ENCODE assay signal across 21 cellular contexts in genomic region chr19:1047696-1048147, GRCh38. TPM values are rescaled to one million over a fixed set of nuclear protein-coding genes. Genes with fewer than 3 reads are reported as not detected.
"Had no signal": no experiment of that assay in that cellular context is flagged by ENCODE, and none has a peak within 500 bp of the region (broad histone marks: within the 10 kb centered on the region; RNA-seq: fewer than 3 reads in every experiment).

No MANE protein-coding gene starts in this region.

- H3K27ac ChIP-seq: body of pancreas, neutrophil, parathyroid adenoma, thyroid gland had no signal

- H3K4me1 ChIP-seq: body of pancreas, parathyroid adenoma had no signal

- H3K9me3 ChIP-seq: body of pancreas, esophagus squamous epithelium, neutrophil, thyroid gland had no signal

- H3K27ac Mint-ChIP-seq: activated CD4-positive, alpha-beta memory T cell treated with anti-CD3 and anti-CD28 coated beads, Interleukin-2, amount 10 ng/mL, durations not matched to agents 7 days and 5 days; activated naive CD8-positive, alpha-beta T cell; stimulated activated naive B cell treated with anti-CD40 and anti-IgM and Interleukin-4, amounts not matched to agents 10 μg/mL and 1 μg/mL and 100 μg/mL, for 72 hours; T-helper 1 cell treated with Interleukin-12 subunit alpha and Interleukin-12 subunit beta and Interleukin-4 antibody, amounts not matched to agents 30 μg/mL and 1 μg/mL, for 36 hours had no signal

- H3K79me2 ChIP-seq: parathyroid adenoma had no signal

- ATAC-seq: body of pancreas; naive thymus-derived CD8-positive, alpha-beta T cell; stimulated activated naive B cell treated with anti-CD40 and anti-IgM and Interleukin-4, amounts not matched to agents 10 μg/mL and 1 μg/mL and 100 μg/mL, for 72 hours had no signal

- H3K9ac ChIP-seq: parathyroid adenoma had no signal

- H3K27me3 Mint-ChIP-seq: activated CD4-positive, alpha-beta memory T cell treated with anti-CD3 and anti-CD28 coated beads, Interleukin-2, amount 10 ng/mL, durations not matched to agents 7 days and 5 days; activated naive CD8-positive, alpha-beta T cell; naive thymus-derived CD8-positive, alpha-beta T cell; stimulated activated naive B cell treated with anti-CD40 and anti-IgM and Interleukin-4, amounts not matched to agents 10 μg/mL and 1 μg/mL and 100 μg/mL, for 72 hours had no signal

- H3K4me3 Mint-ChIP-seq: activated CD4-positive, alpha-beta memory T cell treated with anti-CD3 and anti-CD28 coated beads, Interleukin-2, amount 10 ng/mL, durations not matched to agents 7 days and 5 days; activated naive CD8-positive, alpha-beta T cell; naive thymus-derived CD8-positive, alpha-beta T cell; stimulated activated naive B cell treated with anti-CD40 and anti-IgM and Interleukin-4, amounts not matched to agents 10 μg/mL and 1 μg/mL and 100 μg/mL, for 72 hours; T-helper 1 cell treated with Interleukin-12 subunit alpha and Interleukin-12 subunit beta and Interleukin-4 antibody, amounts not matched to agents 30 μg/mL and 1 μg/mL, for 36 hours had no signal

- H3K36me3 ChIP-seq: esophagus squamous epithelium, thyroid gland had no signal

- H3K4me3 ChIP-seq: body of pancreas, esophagus squamous epithelium, thyroid gland had no signal

- H3K36me3 Mint-ChIP-seq: activated naive CD8-positive, alpha-beta T cell had no signal

- H2AFZ ChIP-seq: parathyroid adenoma had no signal

- H3K27me3 ChIP-seq: body of pancreas, neutrophil, thyroid gland had no signal

- DNase-seq: activated CD4-positive, alpha-beta T cell treated with anti-CD3 and anti-CD28 coated beads for 4 hours; activated effector memory CD4-positive, alpha-beta T cell treated with anti-CD3 and anti-CD28 coated beads, Interleukin-2, amount 50 U/mL, for 16 hours; activated T-cell treated with anti-CD3 and anti-CD28 coated beads, Interleukin-2, amount 50 U/mL, for 48 hours; amygdala; body of pancreas; caudate nucleus; esophagus squamous epithelium; glutamatergic neuron; mammary epithelial cell; naive thymus-derived CD8-positive, alpha-beta T cell; stimulated activated CD4-positive, alpha-beta T cell treated with anti-CD3 and anti-CD28 coated beads, Interleukin-2, amount 100 ng/mL, for 48 hours; stimulated activated naive B cell treated with anti-CD40 and anti-IgM and Interleukin-4, amounts not matched to agents 10 μg/mL and 1 μg/mL and 100 μg/mL, for 72 hours; thyroid gland had no signal

- H3K9me3 Mint-ChIP-seq: activated CD4-positive, alpha-beta memory T cell treated with anti-CD3 and anti-CD28 coated beads, Interleukin-2, amount 10 ng/mL, durations not matched to agents 7 days and 5 days; naive thymus-derived CD8-positive, alpha-beta T cell; stimulated activated naive B cell treated with anti-CD40 and anti-IgM and Interleukin-4, amounts not matched to agents 10 μg/mL and 1 μg/mL and 100 μg/mL, for 72 hours; T-helper 1 cell treated with Interleukin-12 subunit alpha and Interleukin-12 subunit beta and Interleukin-4 antibody, amounts not matched to agents 30 μg/mL and 1 μg/mL, for 36 hours had no signal

RNA-seq across cellular contexts. Expression of gene RNU6-2, which starts 26.4 kb away (rescaled TPM):
- total RNA-seq: activated CD4-positive, alpha-beta memory T cell treated with anti-CD3 and anti-CD28 coated beads, Interleukin-2, amount 10 ng/mL, durations not matched to agents 7 days and 5 days; body of pancreas; esophagus squamous epithelium; fibroblast of villous mesenchyme; mammary epithelial cell; mononuclear cell; naive thymus-derived CD8-positive, alpha-beta T cell; renal cortical epithelial cell; thyroid gland had no signal
- polyA plus RNA-seq: mammary epithelial cell; naive thymus-derived CD8-positive, alpha-beta T cell had no signal
